Comparison of ENCODE assay signal across 1 cellular context in the genomic region with DNA sequence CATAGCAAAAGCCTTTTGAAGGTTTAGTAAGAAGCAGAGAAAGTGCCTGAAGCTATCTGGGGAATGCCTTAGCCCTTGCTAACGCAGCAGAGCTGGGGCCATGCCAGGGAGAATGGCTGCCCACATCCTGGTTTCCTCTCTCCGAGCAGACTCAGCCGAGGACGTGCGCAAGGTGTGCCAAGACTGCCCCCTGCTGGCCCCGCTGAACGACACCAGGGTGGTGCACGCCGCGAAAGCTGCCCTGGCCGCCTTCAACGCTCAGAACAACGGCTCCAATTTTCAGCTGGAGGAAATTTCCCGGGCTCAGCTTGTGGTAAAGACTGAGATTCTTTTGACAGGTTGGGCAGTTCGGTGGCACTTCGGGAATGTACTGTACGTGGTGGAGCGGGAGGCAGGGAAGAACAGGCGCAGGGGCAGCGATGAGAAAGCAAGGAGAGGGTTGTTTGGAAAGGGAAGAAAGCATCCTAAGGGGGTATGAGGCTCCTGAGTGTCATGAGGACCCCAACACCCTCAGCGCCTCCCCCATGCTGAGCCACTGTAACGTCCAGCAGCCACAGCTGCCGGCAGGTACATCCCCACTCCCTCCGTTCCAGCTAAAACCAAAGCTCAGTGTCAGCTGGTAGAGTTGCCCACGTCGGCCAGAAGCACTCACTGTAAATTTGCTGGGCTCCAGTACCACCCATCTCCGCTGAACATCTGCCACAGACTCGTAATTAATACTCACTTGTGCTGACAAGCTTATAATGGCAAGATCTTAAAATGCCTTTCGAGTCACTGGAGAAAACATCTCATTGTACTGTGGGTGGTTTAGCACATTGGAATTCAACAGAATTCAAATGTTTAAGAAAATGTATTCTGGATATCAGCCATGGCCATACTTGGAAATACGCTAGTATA.
TF ChIP-seq lines count a peak whose summit lies in the region.

No MANE protein-coding gene starts in this region.

TF ChIP-seq in HepG2, 621 proteins besides CTCF, POLR2A, EP300 and RAD21 (continued from another document and continues in another):
- TF ChIP-seq, protein P1, sequence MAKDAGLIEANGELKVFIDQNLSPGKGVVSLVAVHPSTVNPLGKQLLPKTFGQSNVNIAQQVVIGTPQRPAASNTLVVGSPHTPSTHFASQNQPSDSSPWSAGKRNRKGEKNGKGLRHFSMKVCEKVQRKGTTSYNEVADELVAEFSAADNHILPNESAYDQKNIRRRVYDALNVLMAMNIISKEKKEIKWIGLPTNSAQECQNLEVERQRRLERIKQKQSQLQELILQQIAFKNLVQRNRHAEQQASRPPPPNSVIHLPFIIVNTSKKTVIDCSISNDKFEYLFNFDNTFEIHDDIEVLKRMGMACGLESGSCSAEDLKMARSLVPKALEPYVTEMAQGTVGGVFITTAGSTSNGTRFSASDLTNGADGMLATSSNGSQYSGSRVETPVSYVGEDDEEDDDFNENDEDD (CRISPR knock-in tag; IDR thresholded peaks at IDR 0.05; ENCODE audit: borderline replicate concordance) = no peak
- TF ChIP-seq RXRB (CRISPR knock-in tag; IDR thresholded peaks at IDR 0.05; ENCODE audit: borderline replicate concordance) (0 out of 2 replicates have a peak, but pooled peaks have one; percentile 13), ARID2 (CRISPR knock-in tag; IDR thresholded peaks at IDR 0.05; ENCODE audit: borderline replicate concordance) (no peak), ZNF20 (CRISPR knock-in tag; IDR thresholded peaks at IDR 0.05) (no peak), CHCHD3 (CRISPR knock-in tag; IDR thresholded peaks at IDR 0.05) (no peak), ZNF468 (CRISPR knock-in tag; IDR thresholded peaks at IDR 0.05) (no peak), ZNF878 (CRISPR knock-in tag; IDR thresholded peaks at IDR 0.05) (peak; percentile 44), ZNF33A (CRISPR knock-in tag; IDR thresholded peaks at IDR 0.05; ENCODE audit: borderline replicate concordance) (no peak), YEATS2 (CRISPR knock-in tag; IDR thresholded peaks at IDR 0.05; ENCODE audit: borderline replicate concordance) (no peak; the same call in 1 of the 2 replicates), SRY (CRISPR knock-in tag; IDR thresholded peaks at IDR 0.05) (no peak), ZNF569 (CRISPR knock-in tag; IDR thresholded peaks at IDR 0.05; ENCODE audit: borderline replicate concordance) (no peak), ZBTB46 (CRISPR knock-in tag; IDR thresholded peaks at IDR 0.05; ENCODE audit: borderline replicate concordance) (no peak), NFYB (CRISPR knock-in tag; IDR thresholded peaks at IDR 0.05) (0 out of 2 replicates have a peak, but pooled peaks have one; percentile 16), HNRNPH1 (optimal IDR thresholded peaks at IDR 0.05; ENCODE audit: low read depth, low read length) (peak; percentile 93), ZNF746 (CRISPR knock-in tag; IDR thresholded peaks at IDR 0.05) (no peak), NR3C1 (CRISPR knock-in tag; IDR thresholded peaks at IDR 0.05) (no peak), ZNF343 (CRISPR knock-in tag; IDR thresholded peaks at IDR 0.05) (no peak), FOXP4 (CRISPR knock-in tag; IDR thresholded peaks at IDR 0.05) (no peak; the same call in 1 of the 2 replicates), KLF15 (CRISPR knock-in tag; IDR thresholded peaks at IDR 0.05; ENCODE audit: borderline replicate concordance) (no peak; the same call in 1 of the 2 replicates), TFDP2 (CRISPR knock-in tag; IDR thresholded peaks at IDR 0.05) (no peak), MAFK (conservative IDR thresholded peaks at IDR 0.05 in 1 of 2, IDR thresholded peaks at IDR 0.05 in 1 of 2; ENCODE audit: low read length in 2 of 2) (no peak), TRAFD1 (CRISPR knock-in tag; IDR thresholded peaks at IDR 0.05; ENCODE audit: borderline replicate concordance) (no peak), ZNF263 (CRISPR knock-in tag; IDR thresholded peaks at IDR 0.05) (no peak), FOSL1 (CRISPR knock-in tag; IDR thresholded peaks at IDR 0.05; ENCODE audit: borderline replicate concordance) (no peak), SP5 (CRISPR knock-in tag; IDR thresholded peaks at IDR 0.05; ENCODE audit: borderline replicate concordance, low read depth) (0 out of 2 replicates have a peak, but pooled peaks have one; percentile 9), PAX8 (CRISPR knock-in tag; IDR thresholded peaks at IDR 0.05; ENCODE audit: borderline replicate concordance) (no peak), TIGD3 (CRISPR knock-in tag; IDR thresholded peaks at IDR 0.05; ENCODE audit: borderline replicate concordance) (0 out of 2 replicates have a peak, but pooled peaks have one; percentile 63), ZNF790 (CRISPR knock-in tag; IDR thresholded peaks at IDR 0.05; ENCODE audit: borderline replicate concordance) (no peak), POLR2AphosphoS2 (IDR thresholded peaks at IDR 0.05; ENCODE audit: low read depth, low read length) (no peak), ZNF333 (CRISPR knock-in tag; IDR thresholded peaks at IDR 0.05; ENCODE audit: borderline replicate concordance) (0 out of 2 replicates have a peak, but pooled peaks have one; percentile 42), SOX6 (IDR thresholded peaks at IDR 0.05) (no peak), SOX6 (CRISPR knock-in tag; IDR thresholded peaks at IDR 0.05) (peak; percentile 5; the same call in 1 of the 2 replicates), ZNF253 (CRISPR knock-in tag; IDR thresholded peaks at IDR 0.05; ENCODE audit: borderline replicate concordance) (no peak), ZNF552 (CRISPR knock-in tag; IDR thresholded peaks at IDR 0.05; ENCODE audit: borderline replicate concordance) (no peak), ZFP36 (IDR thresholded peaks at IDR 0.05; ENCODE audit: borderline replicate concordance, low read depth, low read length, partially characterized antibody) (no peak), NR1H2 (CRISPR knock-in tag; IDR thresholded peaks at IDR 0.05; ENCODE audit: borderline replicate concordance, low read depth) (no peak), ZSCAN30 (CRISPR knock-in tag; IDR thresholded peaks at IDR 0.05) (no peak), JUNB (CRISPR knock-in tag; IDR thresholded peaks at IDR 0.05; ENCODE audit: borderline replicate concordance) (no peak), ZNF773 (CRISPR knock-in tag; IDR thresholded peaks at IDR 0.05; ENCODE audit: borderline replicate concordance) (no peak)
- TF ChIP-seq, protein P2, sequence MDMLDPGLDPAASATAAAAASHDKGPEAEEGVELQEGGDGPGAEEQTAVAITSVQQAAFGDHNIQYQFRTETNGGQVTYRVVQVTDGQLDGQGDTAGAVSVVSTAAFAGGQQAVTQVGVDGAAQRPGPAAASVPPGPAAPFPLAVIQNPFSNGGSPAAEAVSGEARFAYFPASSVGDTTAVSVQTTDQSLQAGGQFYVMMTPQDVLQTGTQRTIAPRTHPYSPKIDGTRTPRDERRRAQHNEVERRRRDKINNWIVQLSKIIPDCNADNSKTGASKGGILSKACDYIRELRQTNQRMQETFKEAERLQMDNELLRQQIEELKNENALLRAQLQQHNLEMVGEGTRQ (IDR thresholded peaks at IDR 0.05; ENCODE audit: low read depth, low read length) = no peak
- TF ChIP-seq, protein P2 (CRISPR knock-in tag; IDR thresholded peaks at IDR 0.05; ENCODE audit: borderline replicate concordance) = no peak
- TF ChIP-seq, protein P3, sequence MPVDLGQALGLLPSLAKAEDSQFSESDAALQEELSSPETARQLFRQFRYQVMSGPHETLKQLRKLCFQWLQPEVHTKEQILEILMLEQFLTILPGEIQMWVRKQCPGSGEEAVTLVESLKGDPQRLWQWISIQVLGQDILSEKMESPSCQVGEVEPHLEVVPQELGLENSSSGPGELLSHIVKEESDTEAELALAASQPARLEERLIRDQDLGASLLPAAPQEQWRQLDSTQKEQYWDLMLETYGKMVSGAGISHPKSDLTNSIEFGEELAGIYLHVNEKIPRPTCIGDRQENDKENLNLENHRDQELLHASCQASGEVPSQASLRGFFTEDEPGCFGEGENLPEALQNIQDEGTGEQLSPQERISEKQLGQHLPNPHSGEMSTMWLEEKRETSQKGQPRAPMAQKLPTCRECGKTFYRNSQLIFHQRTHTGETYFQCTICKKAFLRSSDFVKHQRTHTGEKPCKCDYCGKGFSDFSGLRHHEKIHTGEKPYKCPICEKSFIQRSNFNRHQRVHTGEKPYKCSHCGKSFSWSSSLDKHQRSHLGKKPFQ (CRISPR knock-in tag; IDR thresholded peaks at IDR 0.05; ENCODE audit: insufficient replicate concordance) = peak; percentile 14
- TF ChIP-seq, protein P4, sequence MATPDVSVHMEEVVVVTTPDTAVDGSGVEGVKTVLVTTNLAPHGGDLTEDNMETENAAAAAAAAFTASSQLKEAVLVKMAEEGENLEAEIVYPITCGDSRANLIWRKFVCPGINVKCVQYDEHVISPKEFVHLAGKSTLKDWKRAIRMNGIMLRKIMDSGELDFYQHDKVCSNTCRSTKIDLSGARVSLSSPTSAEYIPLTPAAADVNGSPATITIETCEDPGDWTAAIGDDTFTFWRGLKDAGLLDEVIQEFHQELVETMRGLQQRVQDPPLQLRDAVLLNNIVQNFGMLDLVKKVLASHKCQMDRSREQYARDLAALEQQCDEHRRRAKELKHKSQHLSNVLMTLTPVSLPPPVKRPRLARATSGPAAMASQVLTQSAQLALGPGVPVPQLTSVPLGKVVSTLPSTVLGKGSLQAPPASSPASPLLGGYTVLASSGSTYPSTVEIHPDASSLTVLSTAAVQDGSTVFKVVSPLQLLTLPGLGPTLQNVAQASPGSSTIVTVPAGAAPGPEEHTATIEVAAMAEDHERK (CRISPR knock-in tag; IDR thresholded peaks at IDR 0.05; ENCODE audit: low read depth) = no peak
